11 cellular contexts compared by ENCODE assay signal in the genomic region with DNA sequence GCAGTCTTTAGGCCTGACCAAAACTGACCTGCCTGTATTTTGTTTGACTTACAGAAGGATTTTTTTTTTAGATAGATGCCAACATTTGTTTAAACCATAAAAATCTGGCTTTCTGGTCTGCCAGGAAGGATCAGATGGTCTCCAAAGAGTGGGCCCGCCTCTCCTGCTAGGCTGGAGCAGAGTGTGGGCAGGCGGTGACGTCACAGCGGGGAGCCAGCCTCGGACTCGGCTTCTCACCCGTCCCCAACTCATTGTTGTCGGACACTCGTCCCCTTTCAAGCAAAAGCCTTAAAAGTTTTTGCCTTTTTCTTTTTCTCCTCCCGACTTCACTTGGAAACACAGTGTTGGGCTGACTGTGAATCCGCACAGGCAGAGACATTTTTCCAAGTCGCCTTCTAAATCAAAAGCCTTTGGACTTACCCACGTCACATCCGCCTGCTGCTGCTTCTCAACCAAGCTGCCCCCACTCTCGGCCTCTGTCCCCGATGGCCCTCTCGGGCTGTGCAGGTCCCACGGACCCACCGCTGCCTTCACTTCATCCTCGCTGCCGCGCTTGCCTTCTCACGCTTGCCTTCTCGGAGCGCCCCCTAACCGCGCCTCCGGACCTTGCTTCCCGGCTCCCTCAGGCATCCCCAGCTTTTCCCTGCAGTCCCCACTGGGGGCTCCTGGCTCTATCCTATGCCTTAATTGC. TPM values are rescaled to one million over a fixed set of nuclear protein-coding genes. Genes with fewer than 3 reads are reported as not detected.
DNase-seq lines count a peak whose midpoint lies in the region; ATAC-seq, FAIRE-seq and TF ChIP-seq lines count a peak whose summit lies in the region.
"Had no signal": no experiment of that assay in that cellular context is flagged by ENCODE, and none has a peak within 500 bp of the region (broad histone marks: within the 10 kb centered on the region; RNA-seq: fewer than 3 reads in every experiment).

No MANE protein-coding gene starts in this region.

- no peaks in the 10 kb centered on the region for H3K79me2 ChIP-seq in HepG2 (ENCODE audit: insufficient read depth, low read length)

- TF ChIP-seq POLR2A in HepG2 (IDR thresholded peaks at IDR 0.05; ENCODE audit: insufficient read depth in 1 of 2, low read depth in 2 of 2, low read length in 2 of 2) = no peak

- H3K27ac ChIP-seq in HepG2 (ENCODE audit: extremely low read length, insufficient read depth, low read length) (no peak overlapping the region), temporal lobe (ENCODE audit: low read depth, low read length) (peak overlapping the region; percentile 89)

- peak overlapping the region in 1 of 3 experiments; percentile 9; a peak in 1 of 6 replicates for H3K4me3 ChIP-seq in HepG2 (replicated peaks in 1 of 3; ENCODE audit: insufficient read depth in 1 of 3, low read depth in 2 of 3, low read length in 3 of 3)

- H4K20me1 ChIP-seq in HepG2 (ENCODE audit: insufficient read depth, low read length) = no peaks in the 10 kb centered on the region

- intact Hi-C loops in HepG2 (cut with micrococcal nuclease; ENCODE audit: unreplicated experiment) = no loop called here

- peaks cover 30 to 35% of the 10 kb centered on the region in 2 donors for H3K9me3 Mint-ChIP-seq in activated naive CD4-positive, alpha-beta T cell treated with anti-CD3 and anti-CD28 coated beads, Interleukin-2, amount 50 U/mL, for 72 hours

- TF ChIP-seq EP300 in HepG2 (IDR thresholded peaks at IDR 0.05; ENCODE audit: low read depth in 2 of 2, low read length in 2 of 2) (no peak), HepG2 (CRISPR knock-in tag; IDR thresholded peaks at IDR 0.05; ENCODE audit: borderline replicate concordance) (no peak)

- no peaks in the 10 kb centered on the region for H3K36me3 ChIP-seq in HepG2 (replicated peaks in 1 of 2; ENCODE audit: control insufficient read depth in 1 of 2, insufficient read depth in 2 of 2, low read length in 2 of 2)

- H2AFZ ChIP-seq in HepG2 (ENCODE audit: low read length) = no peak overlapping the region

- no peak overlapping the region for H3K27ac Mint-ChIP-seq in activated naive CD4-positive, alpha-beta T cell treated with anti-CD3 and anti-CD28 coated beads, Interleukin-2, amount 50 U/mL, for 72 hours

- FAIRE-seq in HepG2 (lab: Jason Lieb, UNC) = no peak
- FAIRE-seq: A204.1 had no signal

- POLR2A ChIA-PET in HepG2 (lab: Yijun Ruan, JAX) = no interaction called here

- no TSS peak for BruUV-seq in HepG2 (replicated peaks; lab: Mats Ljungman, UMichigan)

- peaks cover 53% of the 10 kb centered on the region for H3K9me3 ChIP-seq in HepG2 (ENCODE audit: low read length)

- peaks cover 51 to 52% of the 10 kb centered on the region in 2 donors for H3K36me3 Mint-ChIP-seq in activated naive CD4-positive, alpha-beta T cell treated with anti-CD3 and anti-CD28 coated beads, Interleukin-2, amount 50 U/mL, for 72 hours

- DNase-seq in DMS 273 (lab: John Stamatoyannopoulos, UW; ENCODE audit: unreplicated experiment) (peak; percentile 63), DMS 273 treated with DMSO at 0.1 percent for 48 hours (lab: John Stamatoyannopoulos, UW) (no peak), cerebellar cortex (ENCODE audit: low spot score) (peak; percentile 79), HepG2 (ENCODE audit: low spot score) (no peak)
- no peak for DNase-seq in activated naive CD4-positive, alpha-beta T cell treated with anti-CD3 and anti-CD28 coated beads, Interleukin-2, amount 50 U/mL, for 72 hours (ENCODE audit: low spot score in 2 of 2)
- DNase-seq: NCI-H446 had no signal

- no peak overlapping the region for H3K9ac ChIP-seq in HepG2 (ENCODE audit: insufficient read depth, low read depth, low read length)

- H3K4me1 ChIP-seq in HepG2 (ENCODE audit: insufficient read depth, low read length) = no peaks in the 10 kb centered on the region

- H3K4me2 ChIP-seq in HepG2 (ENCODE audit: low read depth, low read length) = peak overlapping the region; percentile 13

- no peak for TF ChIP-seq CTCF in HepG2 (CRISPR knock-in tag; IDR thresholded peaks at IDR 0.05)

- H3K27me3 ChIP-seq in HepG2 (ENCODE audit: control insufficient read depth in 1 of 2, insufficient read depth in 2 of 2, low read length in 2 of 2) = no peaks in the 10 kb centered on the region

- 33% methylated on average over 29 of the region's 29 CpGs for WGBS in HepG2 (ENCODE audit: low lambda C conversion rate)

- CTCF ChIA-PET in HepG2 (lab: Yijun Ruan, JAX; ENCODE audit: low intra/inter-chr PET ratio, low total read pairs) = no interaction called here

- TF ChIP-seq RAD21 in HepG2 (CRISPR knock-in tag; IDR thresholded peaks at IDR 0.05) = no peak

- in situ Hi-C loops in HepG2 (cut with HindIII; ENCODE audit: extremely low pct_ligation_motif_present, low pct_unique_long_range_greater_than_20kb) = no loop called here

- ATAC-seq in HepG2 (no peak), HG03432 (IDR thresholded peaks at IDR 0.05; ENCODE audit: unreplicated experiment) (no peak), GM19023 (IDR thresholded peaks at IDR 0.05; ENCODE audit: unreplicated experiment) (no peak)
- no peak for ATAC-seq in activated naive CD4-positive, alpha-beta T cell treated with anti-CD3 and anti-CD28 coated beads, Interleukin-2, amount 50 U/mL, for 72 hours

RNA-seq across cellular contexts. Expression of a gene that starts 4.1 kb away (rescaled TPM):
- total RNA-seq in HepG2 (2016; rRNA removed; fragmentation: Illumina TruSeq; extraction: Trizol) = not detected in 2 replicates
- total RNA-seq in HepG2 (2016; cell fraction: cytosol; rRNA removed; fragmentation: Illumina TruSeq; extraction: Trizol; ENCODE audit: low read depth) = not detected in 2 replicates
- total RNA-seq in HepG2 (2016; cell fraction: insoluble cytoplasmic fraction; rRNA removed; fragmentation: Illumina TruSeq; extraction: Trizol) = not detected in 2 replicates
- total RNA-seq in HepG2 (2016; cell fraction: membrane; rRNA removed; fragmentation: Illumina TruSeq; extraction: Trizol) = not detected in 2 replicates
- not detected in 2 replicates for total RNA-seq in HepG2 (2016; cell fraction: nucleus; rRNA removed; fragmentation: Illumina TruSeq; extraction: Trizol)
- polyA plus RNA-seq in HepG2 (2011; rRNA removed) = not detected in 2 replicates
- polyA plus RNA-seq in HepG2 (2011; cell fraction: cytosol; rRNA removed) = not detected in 2 replicates
- not detected in 2 replicates for polyA plus RNA-seq in HepG2 (2011; cell fraction: nucleus; rRNA removed)
- not detected in 2 replicates for polyA plus RNA-seq in HepG2 (2012)
- polyA plus RNA-seq in HepG2 (2016; cell fraction: cytosol; fragmentation: Illumina TruSeq; extraction: Trizol; ENCODE audit: low read depth) = not detected in 2 replicates
- polyA plus RNA-seq in HepG2 (2016; cell fraction: insoluble cytoplasmic fraction; fragmentation: Illumina TruSeq; extraction: Trizol; ENCODE audit: low read depth) = not detected in 2 replicates
- polyA plus RNA-seq in HepG2 (2016; cell fraction: membrane; fragmentation: Illumina TruSeq; extraction: Trizol; ENCODE audit: low read depth) = not detected in 2 replicates
- polyA plus RNA-seq in HepG2 (2016; cell fraction: nucleus; fragmentation: Illumina TruSeq; extraction: Trizol; ENCODE audit: insufficient read depth, low read depth) = not detected in 2 replicates
- polyA minus RNA-seq in HepG2 (2011; rRNA and poly(A)+ RNA removed; ENCODE audit: low replicate concordance) = not detected in 2 replicates
- not detected in 2 replicates for polyA minus RNA-seq in HepG2 (2011; cell fraction: cytosol; rRNA and poly(A)+ RNA removed)
- polyA minus RNA-seq in HepG2 (2011; cell fraction: nucleus; rRNA and poly(A)+ RNA removed) = not detected in 2 replicates
- 9.8 TPM for total RNA-seq in temporal lobe
- under 1 TPM; 0.58 to 0.82 TPM for total RNA-seq in activated naive CD4-positive, alpha-beta T cell treated with anti-CD3 and anti-CD28 coated beads, Interleukin-2, amount 50 U/mL, for 72 hours

RNA-seq across cellular contexts. Expression of a gene that starts 21.1 kb away (rescaled TPM):
- total RNA-seq in HepG2 (2016; rRNA removed; fragmentation: Illumina TruSeq; extraction: Trizol) (not detected in 2 replicates), temporal lobe (2.2 TPM)
- not detected in 2 replicates for total RNA-seq in HepG2 (2016; cell fraction: cytosol; rRNA removed; fragmentation: Illumina TruSeq; extraction: Trizol; ENCODE audit: low read depth)
- not detected in 2 replicates for total RNA-seq in HepG2 (2016; cell fraction: insoluble cytoplasmic fraction; rRNA removed; fragmentation: Illumina TruSeq; extraction: Trizol)
- total RNA-seq in HepG2 (2016; cell fraction: membrane; rRNA removed; fragmentation: Illumina TruSeq; extraction: Trizol) = not detected in 2 replicates
- not detected in 2 replicates for total RNA-seq in HepG2 (2016; cell fraction: nucleus; rRNA removed; fragmentation: Illumina TruSeq; extraction: Trizol)
- polyA plus RNA-seq in HepG2 (2011; rRNA removed) = not detected in 2 replicates
- not detected in 2 replicates for polyA plus RNA-seq in HepG2 (2011; cell fraction: cytosol; rRNA removed)
- polyA plus RNA-seq in HepG2 (2011; cell fraction: nucleus; rRNA removed) = not detected in 2 replicates
- polyA plus RNA-seq in HepG2 (2012) = not detected in 2 replicates
- not detected in 2 replicates for polyA plus RNA-seq in HepG2 (2016; cell fraction: cytosol; fragmentation: Illumina TruSeq; extraction: Trizol; ENCODE audit: low read depth)
- polyA plus RNA-seq in HepG2 (2016; cell fraction: insoluble cytoplasmic fraction; fragmentation: Illumina TruSeq; extraction: Trizol; ENCODE audit: low read depth) = not detected in 2 replicates
- polyA plus RNA-seq in HepG2 (2016; cell fraction: membrane; fragmentation: Illumina TruSeq; extraction: Trizol; ENCODE audit: low read depth) = not detected in 2 replicates
- not detected in 2 replicates for polyA plus RNA-seq in HepG2 (2016; cell fraction: nucleus; fragmentation: Illumina TruSeq; extraction: Trizol; ENCODE audit: insufficient read depth, low read depth)
- polyA minus RNA-seq in HepG2 (2011; rRNA and poly(A)+ RNA removed; ENCODE audit: low replicate concordance) = not detected in 2 replicates
- polyA minus RNA-seq in HepG2 (2011; cell fraction: cytosol; rRNA and poly(A)+ RNA removed) = not detected in 2 replicates
- not detected in 2 replicates for polyA minus RNA-seq in HepG2 (2011; cell fraction: nucleus; rRNA and poly(A)+ RNA removed)
- not detected for total RNA-seq in activated naive CD4-positive, alpha-beta T cell treated with anti-CD3 and anti-CD28 coated beads, Interleukin-2, amount 50 U/mL, for 72 hours
- total RNA-seq: renal cortical epithelial cell had no signal

RNA-seq across cellular contexts. Expression of a gene that starts 43.1 kb away (rescaled TPM):
- total RNA-seq in HepG2 (2016; rRNA removed; fragmentation: Illumina TruSeq; extraction: Trizol) (not detected in 2 replicates), temporal lobe (83.6 TPM)
- not detected in 2 replicates for total RNA-seq in HepG2 (2016; cell fraction: cytosol; rRNA removed; fragmentation: Illumina TruSeq; extraction: Trizol; ENCODE audit: low read depth)
- not detected in 2 replicates for total RNA-seq in HepG2 (2016; cell fraction: insoluble cytoplasmic fraction; rRNA removed; fragmentation: Illumina TruSeq; extraction: Trizol)
- not detected in 2 replicates for total RNA-seq in HepG2 (2016; cell fraction: membrane; rRNA removed; fragmentation: Illumina TruSeq; extraction: Trizol)
- not detected in 2 replicates for total RNA-seq in HepG2 (2016; cell fraction: nucleus; rRNA removed; fragmentation: Illumina TruSeq; extraction: Trizol)
- polyA plus RNA-seq in HepG2 (2011; rRNA removed) = 0.10 TPM in 1 of 2 replicates, not detected in the other
- not detected in 2 replicates for polyA plus RNA-seq in HepG2 (2011; cell fraction: cytosol; rRNA removed)
- not detected in 2 replicates for polyA plus RNA-seq in HepG2 (2011; cell fraction: nucleus; rRNA removed)
- polyA plus RNA-seq in HepG2 (2012) = not detected in 2 replicates
- not detected in 2 replicates for polyA plus RNA-seq in HepG2 (2016; cell fraction: cytosol; fragmentation: Illumina TruSeq; extraction: Trizol; ENCODE audit: low read depth)
- not detected in 2 replicates for polyA plus RNA-seq in HepG2 (2016; cell fraction: insoluble cytoplasmic fraction; fragmentation: Illumina TruSeq; extraction: Trizol; ENCODE audit: low read depth)
- polyA plus RNA-seq in HepG2 (2016; cell fraction: membrane; fragmentation: Illumina TruSeq; extraction: Trizol; ENCODE audit: low read depth) = not detected in 2 replicates
- polyA plus RNA-seq in HepG2 (2016; cell fraction: nucleus; fragmentation: Illumina TruSeq; extraction: Trizol; ENCODE audit: insufficient read depth, low read depth) = not detected in 2 replicates
- polyA minus RNA-seq in HepG2 (2011; rRNA and poly(A)+ RNA removed; ENCODE audit: low replicate concordance) = not detected in 2 replicates
- polyA minus RNA-seq in HepG2 (2011; cell fraction: cytosol; rRNA and poly(A)+ RNA removed) = not detected in 2 replicates
- polyA minus RNA-seq in HepG2 (2011; cell fraction: nucleus; rRNA and poly(A)+ RNA removed) = not detected in 2 replicates
- 10 to 100 TPM; 22.8 to 25.6 TPM for total RNA-seq in activated naive CD4-positive, alpha-beta T cell treated with anti-CD3 and anti-CD28 coated beads, Interleukin-2, amount 50 U/mL, for 72 hours

RNA-seq across cellular contexts. Expression of a gene that starts 52.3 kb away (rescaled TPM):
- total RNA-seq in HepG2 (2016; rRNA removed; fragmentation: Illumina TruSeq; extraction: Trizol) = 8.4 and 14.8 TPM in 2 replicates
- 3.4 and 6.5 TPM in 2 replicates for total RNA-seq in HepG2 (2016; cell fraction: cytosol; rRNA removed; fragmentation: Illumina TruSeq; extraction: Trizol; ENCODE audit: low read depth)
- 9.2 and 12.8 TPM in 2 replicates for total RNA-seq in HepG2 (2016; cell fraction: insoluble cytoplasmic fraction; rRNA removed; fragmentation: Illumina TruSeq; extraction: Trizol)
- 5.1 and 5.2 TPM in 2 replicates for total RNA-seq in HepG2 (2016; cell fraction: membrane; rRNA removed; fragmentation: Illumina TruSeq; extraction: Trizol)
- 17.7 and 20.4 TPM in 2 replicates for total RNA-seq in HepG2 (2016; cell fraction: nucleus; rRNA removed; fragmentation: Illumina TruSeq; extraction: Trizol)
- polyA plus RNA-seq in HepG2 (2011; rRNA removed) = 4.2 and 5.2 TPM in 2 replicates
- 2.9 TPM in 2 replicates for polyA plus RNA-seq in HepG2 (2011; cell fraction: cytosol; rRNA removed)
- polyA plus RNA-seq in HepG2 (2011; cell fraction: nucleus; rRNA removed) = 19.5 and 22.3 TPM in 2 replicates
- 4.3 and 4.9 TPM in 2 replicates for polyA plus RNA-seq in HepG2 (2012)
- polyA plus RNA-seq in HepG2 (2016; cell fraction: cytosol; fragmentation: Illumina TruSeq; extraction: Trizol; ENCODE audit: low read depth) = 0.43 and 0.54 TPM in 2 replicates
- polyA plus RNA-seq in HepG2 (2016; cell fraction: insoluble cytoplasmic fraction; fragmentation: Illumina TruSeq; extraction: Trizol; ENCODE audit: low read depth) = 5.8 and 6.1 TPM in 2 replicates
- polyA plus RNA-seq in HepG2 (2016; cell fraction: membrane; fragmentation: Illumina TruSeq; extraction: Trizol; ENCODE audit: low read depth) = 1.8 and 2.1 TPM in 2 replicates
- polyA plus RNA-seq in HepG2 (2016; cell fraction: nucleus; fragmentation: Illumina TruSeq; extraction: Trizol; ENCODE audit: insufficient read depth, low read depth) = 24.9 and 25.4 TPM in 2 replicates
- 2.4 and 12.4 TPM in 2 replicates for polyA minus RNA-seq in HepG2 (2011; rRNA and poly(A)+ RNA removed; ENCODE audit: low replicate concordance)
- 2.8 and 3.8 TPM in 2 replicates for polyA minus RNA-seq in HepG2 (2011; cell fraction: cytosol; rRNA and poly(A)+ RNA removed)
- 31.4 and 33.7 TPM in 2 replicates for polyA minus RNA-seq in HepG2 (2011; cell fraction: nucleus; rRNA and poly(A)+ RNA removed)
- total RNA-seq in temporal lobe = 48.9 TPM
- 1 to 10 TPM; 3.2 to 9.1 TPM for total RNA-seq in activated naive CD4-positive, alpha-beta T cell treated with anti-CD3 and anti-CD28 coated beads, Interleukin-2, amount 50 U/mL, for 72 hours

Comparison
In these comparisons a context has a peak if more than half of its experiments do, and no peak if none do; other contexts are left out.
1. DNase-seq: peak in DMS 273 (single experiment) and cerebellar cortex (single experiment); none in DMS 273 treated with DMSO at 0.1 percent for 48 hours (single experiment), HepG2 (single experiment) and activated naive CD4-positive, alpha-beta T cell treated with anti-CD3 and anti-CD28 coated beads, Interleukin-2, amount 50 U/mL, for 72 hours (0 of 2).
2. RNA of a gene that starts 43.1 kb away (total RNA-seq): 83.6 TPM in temporal lobe (single experiment) and 22.8 to 25.6 TPM in activated naive CD4-positive, alpha-beta T cell treated with anti-CD3 and anti-CD28 coated beads, Interleukin-2, amount 50 U/mL, for 72 hours; not detected in HepG2; every median in the first group is over 10 times any median in the second.